1 cellular context compared by ENCODE assay signal in genomic region chr9:128122809-128123175, GRCh38.
TF ChIP-seq lines count a peak whose summit lies in the region.

No MANE protein-coding gene starts in this region.

TF ChIP-seq in K562, 482 proteins besides CTCF, POLR2A, EP300 and RAD21:
- TF ChIP-seq ZNF707 (CRISPR knock-in tag; conservative IDR thresholded peaks at IDR 0.05) (no peak), POLR2G (IDR thresholded peaks at IDR 0.05; ENCODE audit: low read depth, low read length) (peak; percentile 44; the same call in 1 of the 2 replicates), RBFOX2 (IDR thresholded peaks at IDR 0.05; ENCODE audit: low read depth, low read length) (peak; percentile 51), MIER1 (IDR thresholded peaks at IDR 0.05; ENCODE audit: low read depth) (no peak), ZC3H11A (IDR thresholded peaks at IDR 0.05; ENCODE audit: low read depth, low read length) (no peak), ZNF445 (CRISPR knock-in tag; IDR thresholded peaks at IDR 0.05; ENCODE audit: low read depth) (no peak)
